Comparison of ENCODE assay signal across 12 cellular contexts in genomic region chr2:237207641-237208040, GRCh38.
DNase-seq lines count a peak whose midpoint lies in the region; ATAC-seq and TF ChIP-seq lines count a peak whose summit lies in the region.
"Had no signal": no experiment of that assay in that cellular context is flagged by ENCODE, and none has a peak within 500 bp of the region (broad histone marks: within the 10 kb centered on the region; RNA-seq: fewer than 3 reads in every experiment).

No MANE protein-coding gene starts in this region.

- H4K91ac ChIP-seq in mesenchymal stem cell (ENCODE audit: low read length): no peak overlapping the region

- peaks cover 33% of the 10 kb centered on the region for H3K4me1 ChIP-seq in fibroblast of lung (ENCODE audit: control insufficient read depth, extremely low read depth, insufficient read depth, low read length)
- peaks cover 24% of the 10 kb centered on the region for H3K4me1 ChIP-seq in mesenchymal stem cell (ENCODE audit: control insufficient read depth, insufficient read depth, low read depth, low read length)
- H3K4me1 ChIP-seq in thyroid gland: peaks cover 7 to 21% of the 10 kb centered on the region in 2 donors

- H3K14ac ChIP-seq in mesenchymal stem cell (ENCODE audit: low read length in 2 of 2): no peak overlapping the region

- no peaks in the 10 kb centered on the region for H3K27me3 ChIP-seq in fibroblast of lung (ENCODE audit: control insufficient read depth, insufficient read depth, low read length)
- no peaks in the 10 kb centered on the region for H3K27me3 ChIP-seq in mesenchymal stem cell (ENCODE audit: control insufficient read depth in 1 of 2, insufficient read depth in 1 of 2, low read length in 2 of 2)
- H3K27me3 ChIP-seq in thyroid gland: no peaks in the 10 kb centered on the region
- H3K27me3 ChIP-seq: ovary had no signal

- H3K27ac ChIP-seq in fibroblast of lung (ENCODE audit: insufficient read depth, low read length): peak overlapping the region; percentile 66
- H3K27ac ChIP-seq in mesenchymal stem cell (ENCODE audit: low read length, poor library complexity, severe bottlenecking): peak overlapping the region; percentile 59
- H3K27ac ChIP-seq in thyroid gland: peak overlapping the region in 2 of 3 donors; percentile 41 to 61

- no peak overlapping the region for H2AK5ac ChIP-seq in mesenchymal stem cell (ENCODE audit: low read length, severe bottlenecking)

- no peak overlapping the region for H3K4ac ChIP-seq in mesenchymal stem cell (ENCODE audit: low read depth in 1 of 2, low read length in 2 of 2)

- no peak overlapping the region for H2BK5ac ChIP-seq in mesenchymal stem cell (ENCODE audit: low read depth, low read length, poor library complexity, severe bottlenecking)

- H3K4me2 ChIP-seq in fibroblast of lung (ENCODE audit: extremely low read depth, insufficient read depth, low read length): no peak overlapping the region
- H3K4me2 ChIP-seq in mesenchymal stem cell (ENCODE audit: low read length, poor library complexity, severe bottlenecking): no peak overlapping the region

- intact Hi-C loops in thyroid gland (cut with DNase I): no loop called here

- H3K4me3 ChIP-seq in fibroblast of lung (replicated peaks in 1 of 4; ENCODE audit: control extremely low read depth in 1 of 4, insufficient read depth in 1 of 4, low read depth in 3 of 4, low read length in 4 of 4) (no peak overlapping the region), mesenchymal stem cell (ENCODE audit: insufficient read depth in 1 of 2, low read depth in 1 of 2, low read length in 2 of 2) (peak overlapping the region in 1 of 2 experiments; percentile 52), thyroid gland (replicated peaks in 1 of 3) (no peak overlapping the region)
- H3K4me3 ChIP-seq: ovary had no signal

- no peak for ATAC-seq in GM19351 (IDR thresholded peaks at IDR 0.05; ENCODE audit: unreplicated experiment)

- no peak overlapping the region for H2BK120ac ChIP-seq in mesenchymal stem cell (ENCODE audit: low read depth, low read length)

- no peak for TF ChIP-seq CTCF in fibroblast of lung (conservative IDR thresholded peaks at IDR 0.05 in 1 of 2, IDR thresholded peaks at IDR 0.05 in 1 of 2; ENCODE audit: low read depth in 1 of 2, low read length in 2 of 2)
- no peak for TF ChIP-seq CTCF in thyroid gland (IDR thresholded peaks at IDR 0.05)

- H3K79me1 ChIP-seq in mesenchymal stem cell (replicated peaks; ENCODE audit: low read length, poor library complexity, severe bottlenecking): no peaks in the 10 kb centered on the region

- H2AFZ ChIP-seq in fibroblast of lung (ENCODE audit: low read length) (no peak overlapping the region), mesenchymal stem cell (ENCODE audit: low read depth, low read length) (no peak overlapping the region)

- H4K8ac ChIP-seq in mesenchymal stem cell (ENCODE audit: low read length): no peak overlapping the region

- 63% methylated on average over 5 of the region's 7 CpGs for WGBS in mesenchymal stem cell
- WGBS in thyroid gland, 2 donors: 20 to 25% methylated on average over 7 of the region's 7 CpGs

- no peaks in the 10 kb centered on the region for H3K36me3 ChIP-seq in fibroblast of lung (ENCODE audit: control insufficient read depth, insufficient read depth, low read length)
- no peaks in the 10 kb centered on the region for H3K36me3 ChIP-seq in mesenchymal stem cell (ENCODE audit: control insufficient read depth in 1 of 2, insufficient read depth in 2 of 2, low read depth in 1 of 2, low read length in 2 of 2)
- no peaks in the 10 kb centered on the region for H3K36me3 ChIP-seq in thyroid gland
- H3K36me3 ChIP-seq: ovary had no signal

- H4K20me1 ChIP-seq in fibroblast of lung (ENCODE audit: control insufficient read depth, extremely low read depth, insufficient read depth, low read length): no peaks in the 10 kb centered on the region

- no peak overlapping the region for H3K23ac ChIP-seq in mesenchymal stem cell (ENCODE audit: low read length in 2 of 2)

- H3K18ac ChIP-seq in mesenchymal stem cell (ENCODE audit: low read depth in 1 of 2, low read length in 2 of 2): peak overlapping the region; percentile 40 to 46

- peak overlapping the region in 1 of 2 experiments; percentile 43 for H2BK12ac ChIP-seq in mesenchymal stem cell (ENCODE audit: low read length in 2 of 2)

- DNase-seq in MV-4-11 (lab: John Stamatoyannopoulos, UW): peak; percentile 19
- peak; percentile 49 to 91 for DNase-seq in fibroblast of lung (ENCODE audit: low read depth in 2 of 2)
- DNase-seq in mesenchymal stem cell: peak; percentile 66
- peak; percentile 85 to 90 for DNase-seq in thyroid gland
- DNase-seq in NCI-H1092 treated with DMSO at 0.1 percent for 48 hours (lab: John Stamatoyannopoulos, UW): no peak
- DNase-seq in GDM1 (lab: John Stamatoyannopoulos, UW): no peak
- no peak for DNase-seq in HPDE6-E6E7 (ENCODE audit: extremely low spot score)
- DNase-seq: activated CD4-positive, alpha-beta T cell treated with anti-CD3 and anti-CD28 coated beads, Interleukin-2, amount 50 U/mL, for 4 hours; endodermal cell; NCI-H510A treated with DMSO at 0.1 percent for 48 hours had no signal

- no peaks in the 10 kb centered on the region for H3K79me2 ChIP-seq in fibroblast of lung (ENCODE audit: control insufficient read depth, insufficient read depth, low read length)

- H3K9me3 ChIP-seq in fibroblast of lung (ENCODE audit: control insufficient read depth, insufficient read depth, low read depth, low read length) (no peaks in the 10 kb centered on the region), mesenchymal stem cell (ENCODE audit: control insufficient read depth, low read length) (no peaks in the 10 kb centered on the region), thyroid gland (no peaks in the 10 kb centered on the region)
- H3K9me3 ChIP-seq: ovary had no signal

- TF ChIP-seq POLR2A in thyroid gland (IDR thresholded peaks at IDR 0.05): no peak

- no peak overlapping the region for H2BK15ac ChIP-seq in mesenchymal stem cell (ENCODE audit: low read depth, poor library complexity, severe bottlenecking)

- H3K9ac ChIP-seq in fibroblast of lung (ENCODE audit: insufficient read depth, low read length) (no peak overlapping the region), mesenchymal stem cell (ENCODE audit: low read length) (peak overlapping the region; percentile 88)

Comparison
In these comparisons a context has a peak if more than half of its experiments do, and no peak if none do; other contexts are left out.
1. DNase-seq: peak in MV-4-11 (single experiment), fibroblast of lung (2 of 2), mesenchymal stem cell (single experiment) and thyroid gland (2 of 2); none in NCI-H1092 treated with DMSO at 0.1 percent for 48 hours (single experiment), GDM1 (single experiment) and HPDE6-E6E7 (single experiment).
2. Peak in every context shown above with its lines, with median percentiles within 50 percentile points of each other: H3K27ac ChIP-seq.